In genomic region chr13:74778087-74778486, GRCh38 we compare ENCODE assay signal across 33 cellular contexts.
"Had no signal": no experiment of that assay in that cellular context is flagged by ENCODE, and none has a peak within 500 bp of the region (broad histone marks: within the 10 kb centered on the region; RNA-seq: fewer than 3 reads in every experiment).

No MANE protein-coding gene starts in this region.

- H3K27ac ChIP-seq: adrenal gland, ascending aorta, body of pancreas, brain microvascular endothelial cell, breast epithelium, cardiac muscle cell had no signal

- H3K4me1 ChIP-seq: adrenal gland, ascending aorta, body of pancreas, breast epithelium had no signal

- DNase-seq: activated effector memory CD4-positive, alpha-beta T cell treated with anti-CD3 and anti-CD28 coated beads, Interleukin-2, amount 50 U/mL, for 16 hours; activated effector memory CD4-positive, alpha-beta T cell treated with Interleukin-2 at 50 U/mL for 16 hours; activated gamma-delta T cell; activated gamma-delta T cell treated with Interleukin-2 at 50 U/mL for 16 hours; activated naive CD4-positive, alpha-beta T cell; activated naive CD4-positive, alpha-beta T cell treated with anti-CD3 and anti-CD28 coated beads for 36 hours; activated naive CD4-positive, alpha-beta T cell treated with anti-CD3 and anti-CD28 coated beads, Interleukin-2, amount 10 ng/mL, durations not matched to agents 7 days and 5 days; activated naive CD4-positive, alpha-beta T cell treated with anti-CD3 and anti-CD28 coated beads, Interleukin-2, amount 50 U/mL, for 16 hours; activated naive CD4-positive, alpha-beta T cell treated with Interleukin-2 at 50 U/mL for 16 hours; activated naive CD8-positive, alpha-beta T cell treated with anti-CD3 and anti-CD28 coated beads for 36 hours; activated naive CD8-positive, alpha-beta T cell treated with anti-CD3 and anti-CD28 coated beads, Interleukin-2, amount 10 ng/mL, durations not matched to agents 7 days and 5 days; activated naive CD8-positive, alpha-beta T cell treated with anti-CD3 and anti-CD28 coated beads, Interleukin-2, amount 50 U/mL, for 24 hours; activated T-cell treated with anti-CD3 and anti-CD28 coated beads, Interleukin-2, amount 50 U/mL, for 1 hour; activated T-cell treated with anti-CD3 and anti-CD28 coated beads, Interleukin-2, amount 50 U/mL, for 24 hours; activated T-cell treated with anti-CD3 and anti-CD28 coated beads, Interleukin-2, amount 50 U/mL, for 4 hours; activated T-cell treated with anti-CD3 and anti-CD28 coated beads, Interleukin-2, amount 50 U/mL, for 48 hours; activated T-cell treated with anti-CD3 and anti-CD28 coated beads, Interleukin-2, amount 50 U/mL, for 72 hours; adrenal gland; amygdala; anterior cingulate cortex; aorta; body of pancreas; brain microvascular endothelial cell; caudate nucleus; central memory CD4-positive, alpha-beta T cell; cerebellar nuclear complex had no signal

- ATAC-seq: activated naive CD4-positive, alpha-beta T cell treated with anti-CD3 and anti-CD28 coated beads, Interleukin-2, amount 50 U/mL, for 72 hours; activated naive CD8-positive, alpha-beta T cell treated with anti-CD3 and anti-CD28 coated beads, Interleukin-2, amount 50 U/mL, for 24 hours; activated T-cell treated with anti-CD3 and anti-CD28 coated beads, Interleukin-2, amount 50 U/mL, for 4 hours; activated T-cell treated with anti-CD3 and anti-CD28 coated beads, Interleukin-2, amount 50 U/mL, for 72 hours; activated T-helper 17 cell treated with anti-CD3 and anti-CD28 coated beads, Interleukin-2, amount 50 U/mL, for 72 hours; body of pancreas had no signal

- FAIRE-seq: astrocyte, bronchial epithelial cell had no signal

- H3K36me3 ChIP-seq: adrenal gland, ascending aorta, brain microvascular endothelial cell, breast epithelium, cardiac muscle cell had no signal

- H3K4me3 ChIP-seq: adrenal gland, ascending aorta, body of pancreas, breast epithelium, cardiac muscle cell had no signal

- H3K27me3 ChIP-seq: adrenal gland, ascending aorta, body of pancreas, brain microvascular endothelial cell, breast epithelium, cardiac muscle cell had no signal

- H3K9me3 ChIP-seq: adrenal gland, ascending aorta, body of pancreas, breast epithelium had no signal
